ENCODE assay signal across 19 cellular contexts in the genomic region with DNA sequence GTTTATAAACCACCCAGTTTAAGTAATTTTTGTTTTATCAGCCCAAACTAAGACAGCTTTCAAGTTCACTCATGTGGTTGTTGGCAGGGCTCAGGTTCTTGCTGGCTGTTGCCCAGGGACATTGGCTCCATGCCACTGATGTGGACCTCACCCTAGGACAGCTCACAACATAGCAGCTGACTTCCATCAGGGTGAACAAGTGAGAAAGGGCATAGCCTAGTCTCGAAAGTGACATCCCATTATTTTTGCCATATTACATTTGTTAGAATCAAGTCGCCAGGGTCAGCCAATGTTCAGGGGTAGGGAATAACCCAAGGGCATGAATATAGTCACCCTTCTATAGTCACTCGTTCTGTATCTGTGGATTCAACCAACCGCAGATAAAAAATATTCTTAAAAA. TPM values are rescaled to one million over a fixed set of nuclear protein-coding genes. Genes with fewer than 3 reads are reported as not detected.
DNase-seq lines count a peak whose midpoint lies in the region; ATAC-seq and TF ChIP-seq lines count a peak whose summit lies in the region.
"Had no signal": no experiment of that assay in that cellular context is flagged by ENCODE, and none has a peak within 500 bp of the region (broad histone marks: within the 10 kb centered on the region; RNA-seq: fewer than 3 reads in every experiment).

No MANE protein-coding gene starts in this region.

- intact Hi-C loops in sciatic nerve (cut with DNase I), result no loop called here

- DNase-seq in H4 (ENCODE audit: low spot score), result peak; percentile 54
- DNase-seq in RPMI8226, result peak; percentile 9
- DNase-seq in erythroblast (lab: John Stamatoyannopoulos, UW), result peak; percentile 20 to 64
- DNase-seq in sciatic nerve (ENCODE audit: low spot score), result peak; percentile 75
- DNase-seq in MV-4-11 (lab: John Stamatoyannopoulos, UW), result no peak
- DNase-seq in stimulated activated CD4-positive, alpha-beta T cell treated with anti-CD3 and anti-CD28 coated beads, Interleukin-12 subunit alpha, Interleukin-12 subunit beta, amount 100 ng/mL, for 4 hours, result no peak
- no peak for DNase-seq in GM03348 (ENCODE audit: low spot score)
- no peak for DNase-seq in glomerular visceral epithelial cell (ENCODE audit: extremely low spot score)
- DNase-seq: activated naive CD4-positive, alpha-beta T cell treated with anti-CD3 and anti-CD28 coated beads for 36 hours; CD4-positive, alpha-beta T cell; cortex of kidney; H9; kidney glomerular epithelial cell; naive thymus-derived CD8-positive, alpha-beta T cell; NCI-H1092 treated with DMSO at 0.1 percent for 48 hours; NCI-H524; SIG-M5; substantia nigra had no signal

- no peak for TF ChIP-seq POLR2A in erythroblast (IDR thresholded peaks at IDR 0.05; ENCODE audit: low read length)

- peak; percentile 82 for ATAC-seq in sciatic nerve
- ATAC-seq: gastrocnemius medialis; naive thymus-derived CD8-positive, alpha-beta T cell had no signal

RNA-seq across cellular contexts. Expression of a gene that starts 10.7 kb away (rescaled TPM):
- total RNA-seq in H4 (2014; rRNA removed; shearing (Covaris generic)), result 8.9 and 10.2 TPM in 2 replicates
- 23.6 TPM for total RNA-seq in sciatic nerve

Comparison
In these comparisons a context has a peak if more than half of its experiments do, and no peak if none do; other contexts are left out.
1. DNase-seq: peak in H4 (single experiment), RPMI8226 (single experiment), erythroblast (2 of 2) and sciatic nerve (single experiment); none in MV-4-11 (single experiment), stimulated activated CD4-positive, alpha-beta T cell treated with anti-CD3 and anti-CD28 coated beads, Interleukin-12 subunit alpha, Interleukin-12 subunit beta, amount 100 ng/mL, for 4 hours (single experiment), GM03348 (single experiment) and glomerular visceral epithelial cell (single experiment).